Comparison of ENCODE assay signal across 14 cellular contexts in genomic region chr12:108859141-108859922, GRCh38. TPM values are rescaled to one million over a fixed set of nuclear protein-coding genes. Genes with fewer than 3 reads are reported as not detected.
DNase-seq lines count a peak whose midpoint lies in the region; ATAC-seq and TF ChIP-seq lines count a peak whose summit lies in the region.
"Not testable (repeated sequence)": the region's sequence is repeated elsewhere in the genome, so short reads cannot be mapped to it uniquely, and the experiment has no call there.
"Had no signal": no experiment of that assay in that cellular context is flagged by ENCODE, and none has a peak within 500 bp of the region (broad histone marks: within the 10 kb centered on the region; RNA-seq: fewer than 3 reads in every experiment).

No MANE protein-coding gene starts in this region.

- H3K9ac ChIP-seq in H9 (ENCODE audit: extremely low read depth, insufficient read length, low read length); mammary epithelial cell (ENCODE audit: insufficient read depth, low read length); iPS-20b (ENCODE audit: low read depth, low read length): not testable (repeated sequence)

- H3K27ac Mint-ChIP-seq in H9, result peak overlapping the region in 1 of 3 experiments; percentile 40; a peak in 1 of 7 replicates
- H3K27ac Mint-ChIP-seq in activated T-cell treated with anti-CD3 and anti-CD28 coated beads, Interleukin-2, amount 50 U/mL, for 24 hours, result peak overlapping the region; percentile 90
- peak overlapping the region; percentile 40 to 96 for H3K27ac Mint-ChIP-seq in natural killer cell treated with Interleukin-12 subunit alpha and Interleukin-12 subunit beta and Interleukin-15 and Interleukin-18, amount 100 ng/mL, for 72 hours
- H3K27ac Mint-ChIP-seq in stimulated activated memory B cell treated with anti-CD40 and anti-IgM and Interleukin-4, amounts not matched to agents 10 μg/mL and 1 μg/mL and 100 μg/mL, for 72 hours, result not testable (repeated sequence)

- not testable (repeated sequence) for H2BK15ac ChIP-seq in H9 (ENCODE audit: low read depth, low read length)

- not testable (repeated sequence) for H2BK120ac ChIP-seq in H9 (ENCODE audit: low read depth, low read length, poor library complexity, severe bottlenecking)

- peak overlapping the region; percentile 71 for H3K4me2 ChIP-seq in H9 (ENCODE audit: insufficient read depth, insufficient read length, low read length)
- H3K4me2 ChIP-seq in mammary epithelial cell (ENCODE audit: insufficient read depth, low read depth, low read length), result not testable (repeated sequence)

- H3K4me3 ChIP-seq in A673 (ENCODE audit: low read depth, low read length, poor library complexity, severe bottlenecking) (peak overlapping the region; percentile 85), iPS-20b (ENCODE audit: low read length) (peak overlapping the region; percentile 67; the same call in 1 of the 2 replicates)
- H3K4me3 ChIP-seq in mammary epithelial cell (replicated peaks in 1 of 3; ENCODE audit: insufficient read depth in 1 of 3, low read depth in 2 of 3, low read length in 3 of 3), result not testable (repeated sequence)

- not testable (repeated sequence) for H3K36me3 ChIP-seq in A673 (ENCODE audit: insufficient read depth, low read length, poor library complexity, severe bottlenecking); mammary epithelial cell (ENCODE audit: insufficient read depth, low read length); iPS-20b (ENCODE audit: insufficient read depth, low read depth, low read length)

- H3K36me3 Mint-ChIP-seq in H9 (ENCODE audit: insufficient read depth in 1 of 3, low read depth in 3 of 3), result peaks cover 10 to 19% (median 14%) of the 10 kb centered on the region in 3 experiments
- H3K36me3 Mint-ChIP-seq in activated T-cell treated with anti-CD3 and anti-CD28 coated beads, Interleukin-2, amount 50 U/mL, for 24 hours (ENCODE audit: low read depth), result peaks cover 22% of the 10 kb centered on the region
- H3K36me3 Mint-ChIP-seq in natural killer cell treated with Interleukin-12 subunit alpha and Interleukin-12 subunit beta and Interleukin-15 and Interleukin-18, amount 100 ng/mL, for 72 hours; stimulated activated memory B cell treated with anti-CD40 and anti-IgM and Interleukin-4, amounts not matched to agents 10 μg/mL and 1 μg/mL and 100 μg/mL, for 72 hours: not testable (repeated sequence)

- not testable (repeated sequence) for BruUV-seq in A673 (replicated peaks; lab: Mats Ljungman, UMichigan); mammary epithelial cell (replicated peaks; lab: Mats Ljungman, UMichigan)

- not testable (repeated sequence) for H2AK5ac ChIP-seq in H9 (ENCODE audit: insufficient read length, low read length)

- not testable (repeated sequence) for TF ChIP-seq CTCF in A673 (conservative IDR thresholded peaks at IDR 0.05; ENCODE audit: low read depth, low read length); H9 (conservative IDR thresholded peaks at IDR 0.05); mammary epithelial cell (conservative IDR thresholded peaks at IDR 0.05 in 1 of 2, IDR thresholded peaks at IDR 0.05 in 1 of 2; ENCODE audit: extremely low read depth in 1 of 2, insufficient read depth in 1 of 2, low read depth in 1 of 2, low read length in 2 of 2)

- H3T11ph ChIP-seq in H9 (ENCODE audit: low read length), result not testable (repeated sequence)

- not testable (repeated sequence) for H2BK12ac ChIP-seq in H9 (ENCODE audit: insufficient read length, low read depth, low read length)

- H3K4ac ChIP-seq in H9 (ENCODE audit: low read depth, low read length), result not testable (repeated sequence)

- not testable (repeated sequence) for H3K27me3 ChIP-seq in A673 (replicated peaks; ENCODE audit: insufficient read depth, low read depth, low read length, poor library complexity); H9 (ENCODE audit: insufficient read depth, low read length); mammary epithelial cell (ENCODE audit: insufficient read depth, low read length)
- peaks cover 14% of the 10 kb centered on the region; the same call in 1 of the 2 replicates for H3K27me3 ChIP-seq in iPS-20b (ENCODE audit: insufficient read depth, low read length)

- peaks cover 10 to 12% of the 10 kb centered on the region in 2 experiments; a peak in 4 of 5 replicates for H3K9me3 Mint-ChIP-seq in H9
- H3K9me3 Mint-ChIP-seq in activated T-cell treated with anti-CD3 and anti-CD28 coated beads, Interleukin-2, amount 50 U/mL, for 24 hours; natural killer cell treated with Interleukin-12 subunit alpha and Interleukin-12 subunit beta and Interleukin-15 and Interleukin-18, amount 100 ng/mL, for 72 hours; stimulated activated memory B cell treated with anti-CD40 and anti-IgM and Interleukin-4, amounts not matched to agents 10 μg/mL and 1 μg/mL and 100 μg/mL, for 72 hours: not testable (repeated sequence)

- not testable (repeated sequence) for H2BK20ac ChIP-seq in H9 (ENCODE audit: low read depth, low read length, poor library complexity, severe bottlenecking)

- not testable (repeated sequence) for H3K18ac ChIP-seq in H9 (ENCODE audit: insufficient read length, low read depth, low read length)

- peak overlapping the region; percentile 71 to 78 for H3K4me3 Mint-ChIP-seq in H9
- peak overlapping the region; percentile 83 for H3K4me3 Mint-ChIP-seq in activated T-cell treated with anti-CD3 and anti-CD28 coated beads, Interleukin-2, amount 50 U/mL, for 24 hours
- peak overlapping the region; percentile 72 for H3K4me3 Mint-ChIP-seq in natural killer cell treated with Interleukin-12 subunit alpha and Interleukin-12 subunit beta and Interleukin-15 and Interleukin-18, amount 100 ng/mL, for 72 hours
- peak overlapping the region; percentile 42 for H3K4me3 Mint-ChIP-seq in stimulated activated memory B cell treated with anti-CD40 and anti-IgM and Interleukin-4, amounts not matched to agents 10 μg/mL and 1 μg/mL and 100 μg/mL, for 72 hours

- DNase-seq in A673 (ENCODE audit: low spot score) (peak; percentile 85), OCI-M1 (lab: John Stamatoyannopoulos, UW) (peak; percentile 30)
- DNase-seq in H9; activated T-cell treated with anti-CD3 and anti-CD28 coated beads, Interleukin-2, amount 50 U/mL, for 24 hours; mammary epithelial cell; natural killer cell treated with Interleukin-12 subunit alpha and Interleukin-12 subunit beta and Interleukin-15 and Interleukin-18, amount 100 ng/mL, for 72 hours (ENCODE audit: low spot score): not testable (repeated sequence)

- H4K20me1 ChIP-seq in H9 (ENCODE audit: control insufficient read depth, insufficient read depth, insufficient read length); mammary epithelial cell (ENCODE audit: insufficient read depth, low read length): not testable (repeated sequence)

- not testable (repeated sequence) for ATAC-seq in natural killer cell treated with Interleukin-12 subunit alpha and Interleukin-12 subunit beta and Interleukin-15 and Interleukin-18, amount 100 ng/mL, for 72 hours; stimulated activated memory B cell treated with anti-CD40 and anti-IgM and Interleukin-4, amounts not matched to agents 10 μg/mL and 1 μg/mL and 100 μg/mL, for 72 hours

- not testable (repeated sequence) for H3K56ac ChIP-seq in H9 (ENCODE audit: insufficient read length, low read depth, low read length)

- not testable (repeated sequence) for H3K79me1 ChIP-seq in H9 (ENCODE audit: insufficient read depth, low read depth, low read length, poor library complexity, severe bottlenecking)

- in situ Hi-C loops in mammary epithelial cell (cut with MboI; ENCODE audit: low sequenced_read_pairs in 2 of 2), result not testable (repeated sequence)

- not testable (repeated sequence) for H4K8ac ChIP-seq in H9 (replicated peaks; ENCODE audit: insufficient read length, low read depth, low read length)

- H3K4me1 ChIP-seq in A673 (ENCODE audit: insufficient read depth, low read length, poor library complexity, severe bottlenecking), result peaks cover 18% of the 10 kb centered on the region
- not testable (repeated sequence) for H3K4me1 ChIP-seq in H9 (ENCODE audit: insufficient read depth, low read length)
- H3K4me1 ChIP-seq in mammary epithelial cell (ENCODE audit: insufficient read depth, low read length), result peaks cover 18% of the 10 kb centered on the region
- H3K4me1 ChIP-seq in iPS-20b (ENCODE audit: insufficient read depth, low read length), result peaks cover 10% of the 10 kb centered on the region

- POLR2A ChIA-PET in A673 (lab: Charles Lee; ENCODE audit: low non-redundant PET), result interaction anchor here (0.6 to 0.7 kb wide), 3 partner anchors 11 to 297 kb away, joined by 3 to 7 read pairs (median 4); partner anchors contain the start of gene ISCU

- not testable (repeated sequence) for H2AFZ ChIP-seq in H9 (ENCODE audit: low read length)
- peak overlapping the region; percentile 72 for H2AFZ ChIP-seq in mammary epithelial cell (ENCODE audit: low read depth, low read length)

- not testable (repeated sequence) for H4K91ac ChIP-seq in H9 (ENCODE audit: insufficient read length, low read depth, low read length)

- dilution Hi-C loops in mammary epithelial cell (cut with HindIII; ENCODE audit: low sequenced_read_pairs), result not testable (repeated sequence)

- peak overlapping the region; percentile 82 for H3K27ac ChIP-seq in A673 (ENCODE audit: low read depth, low read length, poor library complexity, severe bottlenecking)
- H3K27ac ChIP-seq in H9 (ENCODE audit: insufficient read length, low read depth, low read length); mammary epithelial cell (ENCODE audit: insufficient read depth, low read depth, low read length); iPS-20b (ENCODE audit: low read length): not testable (repeated sequence)

- peaks cover 36 to 38% of the 10 kb centered on the region in 2 experiments for H3K4me1 Mint-ChIP-seq in H9
- H3K4me1 Mint-ChIP-seq in activated T-cell treated with anti-CD3 and anti-CD28 coated beads, Interleukin-2, amount 50 U/mL, for 24 hours (ENCODE audit: low read depth), result peaks cover 42% of the 10 kb centered on the region
- peaks cover 34 to 37% of the 10 kb centered on the region in 2 donors for H3K4me1 Mint-ChIP-seq in natural killer cell treated with Interleukin-12 subunit alpha and Interleukin-12 subunit beta and Interleukin-15 and Interleukin-18, amount 100 ng/mL, for 72 hours (ENCODE audit: low read depth in 2 of 2)
- peaks cover 68% of the 10 kb centered on the region for H3K4me1 Mint-ChIP-seq in stimulated activated memory B cell treated with anti-CD40 and anti-IgM and Interleukin-4, amounts not matched to agents 10 μg/mL and 1 μg/mL and 100 μg/mL, for 72 hours

- H3K9me3 ChIP-seq in A673 (ENCODE audit: low read depth, low read length, poor library complexity, severe bottlenecking); H9 (ENCODE audit: control insufficient read depth, low read depth, low read length); mammary epithelial cell (replicated peaks; ENCODE audit: insufficient read depth, low read length); iPS-20b (ENCODE audit: insufficient read depth, low read depth, low read length): not testable (repeated sequence)

- H3K23ac ChIP-seq in H9 (ENCODE audit: insufficient read length, low read depth, low read length), result not testable (repeated sequence)

- not testable (repeated sequence) for H3K27me3 Mint-ChIP-seq in H9 (ENCODE audit: low read depth); activated T-cell treated with anti-CD3 and anti-CD28 coated beads, Interleukin-2, amount 50 U/mL, for 24 hours; natural killer cell treated with Interleukin-12 subunit alpha and Interleukin-12 subunit beta and Interleukin-15 and Interleukin-18, amount 100 ng/mL, for 72 hours; stimulated activated memory B cell treated with anti-CD40 and anti-IgM and Interleukin-4, amounts not matched to agents 10 μg/mL and 1 μg/mL and 100 μg/mL, for 72 hours

- CTCF ChIA-PET in A673 (lab: Charles Lee), result not testable (repeated sequence)
- CTCF ChIA-PET in mammary epithelial cell (lab: Charles Lee; ENCODE audit: low non-redundant PET), result interaction anchor here (0.6 kb wide), 1 partner anchor 91 kb away, joined by 4 read pairs; no protein-coding TSS in a partner anchor

- not testable (repeated sequence) for H4K5ac ChIP-seq in H9 (ENCODE audit: insufficient read length, low read depth, low read length)

- not testable (repeated sequence) for H3K14ac ChIP-seq in H9 (ENCODE audit: insufficient read depth, low read length)

- WGBS in H9 (ENCODE audit: extremely low coverage, insufficient read length, low lambda C conversion rate), result no CpG with 5 or more reads among the region's 6 CpGs
- 69% methylated on average over 6 of the region's 6 CpGs for WGBS in mammary epithelial cell (ENCODE audit: low coverage, missing lambda C conversion rate)

- not testable (repeated sequence) for H2BK5ac ChIP-seq in H9 (ENCODE audit: insufficient read length, low read length)

- peaks cover 13% of the 10 kb centered on the region for H3K23me2 ChIP-seq in H9 (ENCODE audit: insufficient read length, low read depth, low read length, poor library complexity, severe bottlenecking)

- intact Hi-C loops in A673 (cut with micrococcal nuclease; ENCODE audit: unreplicated experiment), result loop anchor here (5.0 to 10.0 kb wide), 2 partner anchors 235 to 603 kb away; partner anchors contain the start of genes ALKBH2 and UNG
- intact Hi-C loops in mammary epithelial cell (cut with micrococcal nuclease), result loop anchor here (10.0 kb wide), 1 partner anchor 235 kb away; the partner anchor contains the start of genes ALKBH2 and UNG

- not testable (repeated sequence) for H3K79me2 ChIP-seq in H9 (ENCODE audit: insufficient read depth, low read length)
- H3K79me2 ChIP-seq in mammary epithelial cell (ENCODE audit: insufficient read depth, low read length), result peaks cover 30% of the 10 kb centered on the region

RNA-seq across cellular contexts. Expression of gene SSH1, which starts 1.9 kb away (rescaled TPM):
- 36.1 and 39.0 TPM in 2 replicates for total RNA-seq in A673 (2021)
- 21.8 and 24.0 TPM in 2 replicates for total RNA-seq in H9 (2021)
- total RNA-seq in mammary epithelial cell, result 10 to 100 TPM; 29.3 to 88.6 TPM
- 20.8 TPM for polyA plus RNA-seq in mammary epithelial cell
- polyA minus RNA-seq in mammary epithelial cell, result 43.7 TPM
- 10 to 100 TPM; 40.5 to 73.9 TPM for total RNA-seq in natural killer cell treated with Interleukin-12 subunit alpha and Interleukin-12 subunit beta and Interleukin-15 and Interleukin-18, amount 100 ng/mL, for 72 hours

RNA-seq across cellular contexts. Expression of gene DAO, which starts 20.6 kb away (rescaled TPM):
- not detected in 2 replicates for total RNA-seq in A673 (2021)
- total RNA-seq in H9 (2021), result not detected in 2 replicates
- not detected for total RNA-seq in mammary epithelial cell
- polyA plus RNA-seq in mammary epithelial cell, result not detected
- not detected for polyA minus RNA-seq in mammary epithelial cell
- not detected for total RNA-seq in natural killer cell treated with Interleukin-12 subunit alpha and Interleukin-12 subunit beta and Interleukin-15 and Interleukin-18, amount 100 ng/mL, for 72 hours
- total RNA-seq: cardiac septum; HT1080; Right ventricle myocardium inferior; sigmoid colon; T-helper 1 cell treated with Interleukin-12 subunit alpha and Interleukin-12 subunit beta and Interleukin-4 antibody, amounts not matched to agents 30 ng/mL and 1 ng/mL, for 36 hours had no signal
- polyA plus RNA-seq: adipose tissue had no signal
